ENCODE assay signal across 8 cellular contexts in genomic region chr9:20884985-20885593, GRCh38.
DNase-seq lines count a peak whose midpoint lies in the region; ATAC-seq, FAIRE-seq and TF ChIP-seq lines count a peak whose summit lies in the region.

No MANE protein-coding gene starts in this region.

- peaks cover 19% of the 10 kb centered on the region for H3K36me3 Mint-ChIP-seq in CD4-positive, alpha-beta T cell (ENCODE audit: low read depth)

- intact Hi-C loops in CD4-positive, alpha-beta T cell (cut with DNase I, micrococcal nuclease): loop anchor here (1.0 to 5.0 kb wide), 3 partner anchors 226 to 528 kb away; no protein-coding TSS in a partner anchor
- intact Hi-C loops in HCT116 (cut with micrococcal nuclease): loop anchor here (2.0 to 5.0 kb wide), 2 partner anchors 226 to 263 kb away; partner anchors contain the start of gene MLLT3
- intact Hi-C loops in pancreas (cut with DNase I): loop anchor here in 1 of 3 donors (10.0 kb wide), 1 partner anchor 250 kb away; no protein-coding TSS in a partner anchor
- intact Hi-C loops in upper lobe of right lung (cut with DNase I): no loop called here

- RAD21 ChIA-PET in HCT116 (lab: Charles Lee; ENCODE audit: low non-redundant PET in 1 of 2, low total read pairs in 2 of 2, uncharacterized antibody in 2 of 2, unreplicated experiment in 2 of 2): no interaction called here

- H3K9ac ChIP-seq in HCT116 (ENCODE audit: low read length): no peak overlapping the region

- no peaks in the 10 kb centered on the region for H3K4me1 Mint-ChIP-seq in CD4-positive, alpha-beta T cell (ENCODE audit: low read depth)

- BruUV-seq in HCT116 (replicated peaks; lab: Mats Ljungman, UMichigan): no TSS peak

- H3K4me3 Mint-ChIP-seq in CD4-positive, alpha-beta T cell: no peak overlapping the region

- ATAC-seq in CD4-positive, alpha-beta T cell (ENCODE audit: poor library complexity): peak; percentile 56
- peak; percentile 63; the same call in 1 of the 2 replicates for ATAC-seq in HCT116
- peak in 3 of 4 donors; percentile 56 to 64 (median 62) for ATAC-seq in pancreas
- ATAC-seq in upper lobe of right lung: peak; percentile 69
- ATAC-seq in HG03045 (IDR thresholded peaks at IDR 0.05; ENCODE audit: unreplicated experiment): no peak

- no peaks in the 10 kb centered on the region for H3K9me3 Mint-ChIP-seq in CD4-positive, alpha-beta T cell

- H3K9me2 ChIP-seq in HCT116 (ENCODE audit: insufficient read depth): no peaks in the 10 kb centered on the region

- H3K27ac Mint-ChIP-seq in CD4-positive, alpha-beta T cell: no peak overlapping the region

- H3K36me3 ChIP-seq in HCT116 (ENCODE audit: control insufficient read depth in 1 of 2, insufficient read depth in 2 of 2, low read length in 2 of 2) (peaks cover 2% of the 10 kb centered on the region in 2 experiments; a peak in 1 of 4 replicates), pancreas (no peaks in the 10 kb centered on the region), upper lobe of right lung (peaks cover 10% of the 10 kb centered on the region)

- no peaks in the 10 kb centered on the region for H3K79me2 ChIP-seq in HCT116 (ENCODE audit: insufficient read depth, low read length)

- no peak overlapping the region for H3K4me2 ChIP-seq in HCT116 (ENCODE audit: low read length)

- peak; percentile 79 for TF ChIP-seq CTCF in CD4-positive, alpha-beta T cell (IDR thresholded peaks at IDR 0.05)
- peak in 2 of 3 experiments; percentile 60 to 65; a peak in 4 of 6 replicates for TF ChIP-seq CTCF in HCT116 (IDR thresholded peaks at IDR 0.05 in 2 of 3, conservative IDR thresholded peaks at IDR 0.05 in 1 of 3; ENCODE audit: borderline replicate concordance in 1 of 3, insufficient read depth in 1 of 3, low read depth in 2 of 3, low read length in 2 of 3)
- TF ChIP-seq CTCF in fibroblast of mammary gland (conservative IDR thresholded peaks at IDR 0.05; ENCODE audit: control insufficient read depth, insufficient read depth, low read depth, low read length): peak; percentile 74
- TF ChIP-seq CTCF in pancreas (IDR thresholded peaks at IDR 0.05): peak in 3 of 4 donors; percentile 27 to 62 (median 60)
- TF ChIP-seq CTCF in upper lobe of right lung (IDR thresholded peaks at IDR 0.05): peak; percentile 80

- H2AFZ ChIP-seq in HCT116 (ENCODE audit: low read depth, low read length, poor library complexity, severe bottlenecking): no peak overlapping the region

- no peaks in the 10 kb centered on the region for H3K9me3 ChIP-seq in CD4-positive, alpha-beta T cell (ENCODE audit: control insufficient read depth, low read length)
- H3K9me3 ChIP-seq in HCT116 (ENCODE audit: control insufficient read depth in 1 of 2, insufficient read depth in 1 of 2, low read depth in 1 of 2, low read length in 2 of 2) (no peaks in the 10 kb centered on the region), pancreas (no peaks in the 10 kb centered on the region), upper lobe of right lung (no peaks in the 10 kb centered on the region)

- no peaks in the 10 kb centered on the region for H3K27me3 ChIP-seq in CD4-positive, alpha-beta T cell (ENCODE audit: control insufficient read depth, insufficient read depth, low read length)
- H3K27me3 ChIP-seq in HCT116 (ENCODE audit: insufficient read depth, low read length) (no peaks in the 10 kb centered on the region), pancreas (no peaks in the 10 kb centered on the region), upper lobe of right lung (no peaks in the 10 kb centered on the region)

- no peak for TF ChIP-seq POLR2A in HCT116 (IDR thresholded peaks at IDR 0.05; ENCODE audit: borderline replicate concordance, extremely low read depth, insufficient read depth, insufficient read length)

- H3K27ac ChIP-seq in CD4-positive, alpha-beta T cell (ENCODE audit: low read depth, low read length): no peak overlapping the region
- H3K27ac ChIP-seq in HCT116 (ENCODE audit: low read depth, low read length) (no peak overlapping the region), pancreas (no peak overlapping the region), upper lobe of right lung (no peak overlapping the region)

- CTCF ChIA-PET in CD4-positive, alpha-beta T cell (lab: Charles Lee): interaction anchor here (1.4 to 2.9 kb wide), 2 partner anchors 23 to 226 kb away, joined by 3 to 15 read pairs; no protein-coding TSS in a partner anchor
- CTCF ChIA-PET in HCT116 (lab: Charles Lee): interaction anchor here (1.0 to 2.5 kb wide), 5 partner anchors 11 to 227 kb away, joined by 3 to 32 read pairs (median 9); no protein-coding TSS in a partner anchor

- H3K4me1 ChIP-seq in HCT116 (ENCODE audit: control insufficient read depth in 1 of 2, insufficient read depth in 2 of 2, low read length in 2 of 2) (no peaks in the 10 kb centered on the region), pancreas (no peaks in the 10 kb centered on the region), upper lobe of right lung (no peaks in the 10 kb centered on the region)

- no peaks in the 10 kb centered on the region for H3K27me3 Mint-ChIP-seq in CD4-positive, alpha-beta T cell

- peak; percentile 30 to 66 (median 44) for DNase-seq in CD4-positive, alpha-beta T cell
- DNase-seq in HCT116 (ENCODE audit: low read depth, low spot score) (peak; percentile 12), NCI-H748 treated with DMSO at 0.1 percent for 48 hours (lab: John Stamatoyannopoulos, UW) (peak; percentile 40), fibroblast of mammary gland (ENCODE audit: low read depth) (peak; percentile 64), pancreas (peak in 5 of 6 donors; percentile 5 to 65 (median 31)), upper lobe of right lung (no peak)
- DNase-seq in activated CD8-positive, alpha-beta memory T cell treated with anti-CD3 and anti-CD28 coated beads, Interleukin-2, amount 50 U/mL, for 24 hours (ENCODE audit: extremely low read depth): peak; percentile 21

- 75 to 80% methylated on average over 5 of the region's 5 CpGs for WGBS in pancreas, 2 donors

- peak; percentile 92 for FAIRE-seq in pancreas (lab: Jason Lieb, UNC)

- TF ChIP-seq RAD21 in HCT116 (IDR thresholded peaks at IDR 0.05; ENCODE audit: low read depth): peak; percentile 38

- H4K20me1 ChIP-seq in HCT116 (ENCODE audit: insufficient read depth): no peaks in the 10 kb centered on the region

- POLR2A ChIA-PET in CD4-positive, alpha-beta T cell (lab: Charles Lee): no interaction called here
- POLR2A ChIA-PET in HCT116 (lab: Charles Lee): interaction anchor here (1.0 kb wide), 1 partner anchor 262 kb away, joined by 4 read pairs; the partner anchor contains the start of gene MLLT3

- H3K4me3 ChIP-seq in HCT116 (replicated peaks in 1 of 2; ENCODE audit: low read depth in 1 of 2, low read length in 2 of 2) (no peak overlapping the region), fibroblast of mammary gland (ENCODE audit: control insufficient read depth, low read depth, low read length) (no peak overlapping the region), pancreas (no peak overlapping the region), upper lobe of right lung (no peak overlapping the region)

TF ChIP-seq in HCT116, 20 proteins besides CTCF, POLR2A, EP300 and RAD21 (continues in another document):
- TF ChIP-seq, protein P1, sequence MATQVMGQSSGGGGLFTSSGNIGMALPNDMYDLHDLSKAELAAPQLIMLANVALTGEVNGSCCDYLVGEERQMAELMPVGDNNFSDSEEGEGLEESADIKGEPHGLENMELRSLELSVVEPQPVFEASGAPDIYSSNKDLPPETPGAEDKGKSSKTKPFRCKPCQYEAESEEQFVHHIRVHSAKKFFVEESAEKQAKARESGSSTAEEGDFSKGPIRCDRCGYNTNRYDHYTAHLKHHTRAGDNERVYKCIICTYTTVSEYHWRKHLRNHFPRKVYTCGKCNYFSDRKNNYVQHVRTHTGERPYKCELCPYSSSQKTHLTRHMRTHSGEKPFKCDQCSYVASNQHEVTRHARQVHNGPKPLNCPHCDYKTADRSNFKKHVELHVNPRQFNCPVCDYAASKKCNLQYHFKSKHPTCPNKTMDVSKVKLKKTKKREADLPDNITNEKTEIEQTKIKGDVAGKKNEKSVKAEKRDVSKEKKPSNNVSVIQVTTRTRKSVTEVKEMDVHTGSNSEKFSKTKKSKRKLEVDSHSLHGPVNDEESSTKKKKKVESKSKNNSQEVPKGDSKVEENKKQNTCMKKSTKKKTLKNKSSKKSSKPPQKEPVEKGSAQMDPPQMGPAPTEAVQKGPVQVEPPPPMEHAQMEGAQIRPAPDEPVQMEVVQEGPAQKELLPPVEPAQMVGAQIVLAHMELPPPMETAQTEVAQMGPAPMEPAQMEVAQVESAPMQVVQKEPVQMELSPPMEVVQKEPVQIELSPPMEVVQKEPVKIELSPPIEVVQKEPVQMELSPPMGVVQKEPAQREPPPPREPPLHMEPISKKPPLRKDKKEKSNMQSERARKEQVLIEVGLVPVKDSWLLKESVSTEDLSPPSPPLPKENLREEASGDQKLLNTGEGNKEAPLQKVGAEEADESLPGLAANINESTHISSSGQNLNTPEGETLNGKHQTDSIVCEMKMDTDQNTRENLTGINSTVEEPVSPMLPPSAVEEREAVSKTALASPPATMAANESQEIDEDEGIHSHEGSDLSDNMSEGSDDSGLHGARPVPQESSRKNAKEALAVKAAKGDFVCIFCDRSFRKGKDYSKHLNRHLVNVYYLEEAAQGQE (IDR thresholded peaks at IDR 0.05; ENCODE audit: low read depth): no peak
- TF ChIP-seq ZFX (IDR thresholded peaks at IDR 0.05) (no peak), EGR1 (IDR thresholded peaks at IDR 0.05; ENCODE audit: low read depth) (no peak), SIN3A (IDR thresholded peaks at IDR 0.05; ENCODE audit: low read depth) (no peak), POLR2AphosphoS5 (IDR thresholded peaks at IDR 0.05; ENCODE audit: low read depth, low read length) (no peak), SRF (IDR thresholded peaks at IDR 0.05; ENCODE audit: low read depth) (no peak), YY1 (IDR thresholded peaks at IDR 0.05; ENCODE audit: extremely low read depth, insufficient replicate concordance, low read depth, low read length) (no peak), ATF3 (IDR thresholded peaks at IDR 0.05) (no peak), MAX (IDR thresholded peaks at IDR 0.05) (no peak)
